In genomic region chr16:12033867-12034544, GRCh38 we compare ENCODE assay signal across 8 cellular contexts. TPM values are rescaled to one million over a fixed set of nuclear protein-coding genes. Genes with fewer than 3 reads are reported as not detected.
A peak's percentile ranks its signal among the peaks of the same experiment; 100 is the strongest.
DNase-seq lines count a peak whose midpoint lies in the region; ATAC-seq, FAIRE-seq and TF ChIP-seq lines count a peak whose summit lies in the region.
"Not testable (repeated sequence)": the region's sequence is repeated elsewhere in the genome, so short reads cannot be mapped to it uniquely, and the experiment has no call there.

No MANE protein-coding gene starts in this region.

- H3K27ac Mint-ChIP-seq in activated B cell treated with CpG ODN at 0.5 μM for 24 hours: peak overlapping the region; percentile 97

- not testable (repeated sequence) for TF ChIP-seq CTCF in activated B cell treated with CpG ODN at 0.5 μM for 24 hours (IDR thresholded peaks at IDR 0.05); parathyroid adenoma (IDR thresholded peaks at IDR 0.05); transverse colon (IDR thresholded peaks at IDR 0.05)

- not testable (repeated sequence) for H3K27ac ChIP-seq in BLaER1, transverse colon
- H3K27ac ChIP-seq in parathyroid adenoma: peak overlapping the region; percentile 98

- not testable (repeated sequence) for H3K9ac ChIP-seq in BLaER1, parathyroid adenoma

- H3K9me3 ChIP-seq in BLaER1; parathyroid adenoma (ENCODE audit: control insufficient read depth, low read length); transverse colon: not testable (repeated sequence)

- H3K4me1 Mint-ChIP-seq in activated B cell treated with CpG ODN at 0.5 μM for 24 hours: peaks cover 82% of the 10 kb centered on the region

- ATAC-seq in HG03354 (IDR thresholded peaks at IDR 0.05; ENCODE audit: poor library complexity, severe bottlenecking, unreplicated experiment) (peak; percentile 36), activated B cell treated with CpG ODN at 0.5 μM for 24 hours (ENCODE audit: low read depth) (peak; percentile 63), left ventricle myocardium superior (peak; percentile 12)

- CTCF ChIA-PET in activated B cell treated with CpG ODN at 0.5 μM for 24 hours (lab: Charles Lee): not testable (repeated sequence)

- peak; percentile 11 for FAIRE-seq in GM19239 (lab: Jason Lieb, UNC)

- H3K4me3 ChIP-seq in BLaER1; parathyroid adenoma (ENCODE audit: low read depth, low read length); transverse colon: not testable (repeated sequence)

- not testable (repeated sequence) for H3K27me3 ChIP-seq in BLaER1; parathyroid adenoma (ENCODE audit: control insufficient read depth, insufficient read depth, low read length); transverse colon

- DNase-seq in GM19239 (ENCODE audit: insufficient read length, low spot score); left ventricle myocardium superior: not testable (repeated sequence)
- peak; percentile 2 for DNase-seq in NOMO-1 treated with dmso at 0.1 percent for 144 hours (lab: John Stamatoyannopoulos, UW; ENCODE audit: unreplicated experiment)
- peak; percentile 39 for DNase-seq in activated B cell treated with CpG ODN at 0.5 μM for 24 hours
- DNase-seq in transverse colon: peak; percentile 17

- H3K27me3 Mint-ChIP-seq in activated B cell treated with CpG ODN at 0.5 μM for 24 hours: not testable (repeated sequence)

- intact Hi-C loops in activated B cell treated with CpG ODN at 0.5 μM for 24 hours (cut with micrococcal nuclease): loop anchor here (2.0 kb wide), 1 partner anchor 69 kb away; the partner anchor contains the start of gene TNFRSF17
- intact Hi-C loops in left ventricle myocardium superior (cut with micrococcal nuclease); transverse colon (cut with DNase I; ENCODE audit: low total_unique reads): not testable (repeated sequence)

- POLR2A ChIA-PET in activated B cell treated with CpG ODN at 0.5 μM for 24 hours (lab: Charles Lee): interaction anchor here (0.6 to 2.2 kb wide), 10 partner anchors 9 to 75 kb away, joined by 3 to 15 read pairs (median 5); partner anchors contain the start of gene SNX29

- not testable (repeated sequence) for H3K36me3 ChIP-seq in BLaER1; parathyroid adenoma (ENCODE audit: control insufficient read depth, insufficient read depth, low read length); transverse colon

- not testable (repeated sequence) for TF ChIP-seq POLR2A in transverse colon (IDR thresholded peaks at IDR 0.05)

- peak overlapping the region; percentile 31 for H2AFZ ChIP-seq in parathyroid adenoma

- TF ChIP-seq EP300 in transverse colon (IDR thresholded peaks at IDR 0.05; ENCODE audit: low read depth): not testable (repeated sequence)

- H3K79me2 ChIP-seq in parathyroid adenoma: not testable (repeated sequence)

- peaks cover 16% of the 10 kb centered on the region for H3K4me1 ChIP-seq in BLaER1
- peaks cover 26% of the 10 kb centered on the region for H3K4me1 ChIP-seq in parathyroid adenoma
- H3K4me1 ChIP-seq in transverse colon: not testable (repeated sequence)

- in situ Hi-C loops in transverse colon (cut with MboI; ENCODE audit: low pct_ligation_motif_present in 1 of 4, low pct_unique_long_range_greater_than_20kb in 1 of 4, low sequenced_read_pairs in 3 of 4): not testable (repeated sequence)

- not testable (repeated sequence) for H3K9me3 Mint-ChIP-seq in activated B cell treated with CpG ODN at 0.5 μM for 24 hours

- H4K20me1 ChIP-seq in BLaER1: not testable (repeated sequence)

- H3K4me3 Mint-ChIP-seq in activated B cell treated with CpG ODN at 0.5 μM for 24 hours: peak overlapping the region; percentile 65

- H3K4me2 ChIP-seq in BLaER1: peak overlapping the region; percentile 51
- not testable (repeated sequence) for H3K4me2 ChIP-seq in parathyroid adenoma (ENCODE audit: low read length)

- peaks cover 43% of the 10 kb centered on the region for H3K36me3 Mint-ChIP-seq in activated B cell treated with CpG ODN at 0.5 μM for 24 hours (ENCODE audit: low read depth)

- 76 to 80% methylated on average over 1 to 7 of the region's 7 CpGs for WGBS in transverse colon (ENCODE audit: low coverage in 1 of 2), 2 donors

RNA-seq across cellular contexts. Expression of gene SNX29, which starts 57.5 kb away (rescaled TPM):
- total RNA-seq in activated B cell treated with CpG ODN at 0.5 μM for 24 hours: 173 and 195 TPM in 2 replicates
- 9.7 TPM for total RNA-seq in left ventricle myocardium superior
- 10 to 100 TPM; 18.1 to 36.3 (median 20.1) TPM for total RNA-seq in transverse colon

Comparison
In these comparisons a context has a peak if more than half of its experiments do, and no peak if none do; other contexts are left out.
1. ATAC-seq: peak in every context shown above with its lines; median percentile 63 in activated B cell treated with CpG ODN at 0.5 μM for 24 hours; 36 in HG03354; 12 in left ventricle myocardium superior.